8 cellular contexts compared by ENCODE assay signal in genomic region chr16:48365030-48365600, GRCh38. TPM values are rescaled to one million over a fixed set of nuclear protein-coding genes. Genes with fewer than 3 reads are reported as not detected.
A peak's percentile ranks its signal among the peaks of the same experiment; 100 is the strongest.
DNase-seq lines count a peak whose midpoint lies in the region; ATAC-seq and TF ChIP-seq lines count a peak whose summit lies in the region.

No MANE protein-coding gene starts in this region.

- H2AFZ ChIP-seq in KMS-11 (ENCODE audit: low read depth) = no peak overlapping the region

- no peak for ATAC-seq in naive thymus-derived CD8-positive, alpha-beta T cell
- ATAC-seq in GM18511 (IDR thresholded peaks at IDR 0.05; ENCODE audit: unreplicated experiment) = no peak

- H3K36me3 Mint-ChIP-seq in naive thymus-derived CD8-positive, alpha-beta T cell = peaks cover 0 to 16% (median 0%) of the 10 kb centered on the region in 3 donors

- TF ChIP-seq CTCF in KMS-11 (conservative IDR thresholded peaks at IDR 0.05; ENCODE audit: low read depth, low read length) (no peak), coronary artery (IDR thresholded peaks at IDR 0.05) (no peak)

- H3K27ac ChIP-seq in KMS-11 = peak overlapping the region; percentile 90; the same call in 1 of the 2 replicates
- H3K27ac ChIP-seq in coronary artery = peak overlapping the region; percentile 91 to 94

- H3K27me3 ChIP-seq in KMS-11 (ENCODE audit: insufficient read depth, low read depth) = no peaks in the 10 kb centered on the region

- H3K79me2 ChIP-seq in KMS-11 (ENCODE audit: insufficient read depth, low read depth) = peaks cover 92% of the 10 kb centered on the region

- peak overlapping the region; percentile 16 to 97 (median 82) for H3K27ac Mint-ChIP-seq in naive thymus-derived CD8-positive, alpha-beta T cell

- peak; percentile 22 for DNase-seq in AG08396 (ENCODE audit: low spot score)
- no peak for DNase-seq in coronary artery (ENCODE audit: low spot score)
- no peak for DNase-seq in naive thymus-derived CD8-positive, alpha-beta T cell
- no peak for DNase-seq in NCI-H2107 (lab: John Stamatoyannopoulos, UW)
- no peak for DNase-seq in SIG-M5 (lab: John Stamatoyannopoulos, UW)
- DNase-seq in RKO (ENCODE audit: low spot score) = no peak

- H3K4me3 Mint-ChIP-seq in naive thymus-derived CD8-positive, alpha-beta T cell = peak overlapping the region; percentile 50 to 96 (median 88)

- peak overlapping the region; percentile 82; the same call in 1 of the 2 replicates for H3K9ac ChIP-seq in KMS-11

- peaks cover 21 to 50% (median 37%) of the 10 kb centered on the region in 4 donors for H3K4me1 Mint-ChIP-seq in naive thymus-derived CD8-positive, alpha-beta T cell

- H3K4me2 ChIP-seq in KMS-11 = peak overlapping the region; percentile 85

- H3K4me1 ChIP-seq in KMS-11 (ENCODE audit: low read depth, poor library complexity, severe bottlenecking) = peaks cover 53% of the 10 kb centered on the region

- H4K20me1 ChIP-seq in KMS-11 (ENCODE audit: insufficient read depth) = peaks cover 22% of the 10 kb centered on the region

- H3K9me3 Mint-ChIP-seq in naive thymus-derived CD8-positive, alpha-beta T cell = no peaks in the 10 kb centered on the region

- no peaks in the 10 kb centered on the region for H3K36me3 ChIP-seq in KMS-11 (ENCODE audit: insufficient read depth)

- no peaks in the 10 kb centered on the region for H3K27me3 Mint-ChIP-seq in naive thymus-derived CD8-positive, alpha-beta T cell

- no peak overlapping the region for H3K4me3 ChIP-seq in KMS-11 (IDR thresholded peaks at IDR 0.05; ENCODE audit: insufficient read depth, low read depth, low read length)
- H3K4me3 ChIP-seq in coronary artery = peak overlapping the region; percentile 77

- POLR2A ChIA-PET in naive thymus-derived CD8-positive, alpha-beta T cell (lab: Charles Lee) = interaction anchor here (0.5 to 2.0 kb wide), 4 partner anchors 15 to 258 kb away, joined by 3 to 11 read pairs (median 6); no protein-coding TSS in a partner anchor

RNA-seq across cellular contexts. Expression of gene SIAH1, which starts 20.1 kb away (rescaled TPM):
- total RNA-seq in naive thymus-derived CD8-positive, alpha-beta T cell = 10 to 100 TPM; 22.8 to 25.9 TPM
- polyA plus RNA-seq in naive thymus-derived CD8-positive, alpha-beta T cell = 10 to 100 TPM; 10.8 to 16.7 (median 12.0) TPM
